In the genomic region with DNA sequence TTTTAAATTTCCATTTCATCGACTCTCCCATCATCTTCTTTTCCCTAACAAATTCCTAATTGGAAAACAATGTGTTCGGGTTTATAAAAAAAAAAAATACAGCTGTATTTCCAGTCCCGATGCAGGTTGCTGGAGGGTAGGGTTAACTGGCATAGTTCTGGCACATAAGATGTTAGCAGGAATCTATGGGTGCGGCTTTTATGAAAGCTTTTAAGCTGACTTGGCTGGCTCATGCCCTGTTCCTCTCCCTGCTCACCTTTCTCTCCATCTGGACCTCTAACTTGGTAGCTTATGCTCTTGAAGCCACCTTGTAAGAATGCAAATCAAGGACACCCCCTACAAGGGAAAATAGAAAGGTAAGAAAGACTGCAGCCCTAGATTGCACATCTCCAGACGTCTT, we compare ENCODE assay signal across 20 cellular contexts. TPM values are rescaled to one million over a fixed set of nuclear protein-coding genes. Genes with fewer than 3 reads are reported as not detected.
"Had no signal": no experiment of that assay in that cellular context is flagged by ENCODE, and none has a peak within 500 bp of the region (broad histone marks: within the 10 kb centered on the region; RNA-seq: fewer than 3 reads in every experiment).

No MANE protein-coding gene starts in this region.

- H3K4me3 Mint-ChIP-seq: activated CD4-positive, alpha-beta memory T cell treated with anti-CD3 and anti-CD28 coated beads for 36 hours; activated T-cell treated with anti-CD3 and anti-CD28 coated beads, Interleukin-2, amount 50 U/mL, for 4 hours; naive thymus-derived CD8-positive, alpha-beta T cell; stimulated activated naive CD8-positive, alpha-beta T cell treated with anti-CD3 and anti-CD28 coated beads, Interleukin-15, Interleukin-2, amounts not matched to agents 100 ng/mL and 50 ng/mL, for 24 hours had no signal

- H3K27me3 Mint-ChIP-seq: stimulated activated naive CD8-positive, alpha-beta T cell treated with anti-CD3 and anti-CD28 coated beads, Interleukin-15, Interleukin-2, amounts not matched to agents 100 ng/mL and 50 ng/mL, for 24 hours; T-cell had no signal

- H3K4me3 ChIP-seq: heart right ventricle, lower lobe of right lung, prostate gland, testis had no signal

- H3K36me3 ChIP-seq: brain microvascular endothelial cell, heart right ventricle, lower lobe of right lung, neutrophil, prostate gland had no signal

- H3K27ac Mint-ChIP-seq: activated CD4-positive, alpha-beta memory T cell treated with anti-CD3 and anti-CD28 coated beads for 36 hours; activated naive CD4-positive, alpha-beta T cell treated with anti-CD3 and anti-CD28 coated beads, Interleukin-2, amount 50 U/mL, for 72 hours; T-cell had no signal

- ATAC-seq: activated naive CD4-positive, alpha-beta T cell treated with anti-CD3 and anti-CD28 coated beads, Interleukin-2, amount 50 U/mL, for 72 hours; activated T-cell treated with anti-CD3 and anti-CD28 coated beads, Interleukin-2, amount 50 U/mL, for 4 hours; heart right ventricle; naive thymus-derived CD8-positive, alpha-beta T cell; sciatic nerve; T-cell had no signal

- DNase-seq: activated CD4-positive, alpha-beta memory T cell treated with anti-CD3 and anti-CD28 coated beads for 36 hours; activated effector memory CD4-positive, alpha-beta T cell treated with anti-CD3 and anti-CD28 coated beads, Interleukin-2, amount 50 U/mL, for 16 hours; activated T-cell treated with anti-CD3 and anti-CD28 coated beads, Interleukin-2, amount 50 U/mL, for 4 hours; amygdala; brain microvascular endothelial cell; dorsolateral prefrontal cortex; foreskin melanocyte; heart right ventricle; islet precursor cell; lower lobe of right lung; naive thymus-derived CD8-positive, alpha-beta T cell; stimulated activated CD8-positive, alpha-beta memory T cell treated with anti-CD3 and anti-CD28 coated beads, Interleukin-4, amount 100 ng/mL, for 48 hours; T-cell; T1000; testis had no signal

- H3K9me3 Mint-ChIP-seq: activated CD4-positive, alpha-beta memory T cell treated with anti-CD3 and anti-CD28 coated beads for 36 hours; activated naive CD4-positive, alpha-beta T cell treated with anti-CD3 and anti-CD28 coated beads, Interleukin-2, amount 50 U/mL, for 72 hours; activated T-cell treated with anti-CD3 and anti-CD28 coated beads, Interleukin-2, amount 50 U/mL, for 4 hours; naive thymus-derived CD8-positive, alpha-beta T cell; stimulated activated naive CD8-positive, alpha-beta T cell treated with anti-CD3 and anti-CD28 coated beads, Interleukin-15, Interleukin-2, amounts not matched to agents 100 ng/mL and 50 ng/mL, for 24 hours; T-cell had no signal

- H3K9me3 ChIP-seq: heart right ventricle, lower lobe of right lung, neutrophil, prostate gland, testis had no signal

- H3K36me3 Mint-ChIP-seq: activated CD4-positive, alpha-beta memory T cell treated with anti-CD3 and anti-CD28 coated beads for 36 hours; activated naive CD4-positive, alpha-beta T cell treated with anti-CD3 and anti-CD28 coated beads, Interleukin-2, amount 50 U/mL, for 72 hours; naive thymus-derived CD8-positive, alpha-beta T cell; T-cell had no signal

RNA-seq across cellular contexts. Expression of a gene that starts 33.2 kb away (rescaled TPM):
- total RNA-seq: activated CD4-positive, alpha-beta memory T cell treated with anti-CD3 and anti-CD28 coated beads for 36 hours; activated T-cell treated with anti-CD3 and anti-CD28 coated beads, Interleukin-2, amount 50 U/mL, for 4 hours; naive thymus-derived CD8-positive, alpha-beta T cell had no signal
- polyA plus RNA-seq: naive thymus-derived CD8-positive, alpha-beta T cell had no signal
